29 cellular contexts compared by ENCODE assay signal in the genomic region with DNA sequence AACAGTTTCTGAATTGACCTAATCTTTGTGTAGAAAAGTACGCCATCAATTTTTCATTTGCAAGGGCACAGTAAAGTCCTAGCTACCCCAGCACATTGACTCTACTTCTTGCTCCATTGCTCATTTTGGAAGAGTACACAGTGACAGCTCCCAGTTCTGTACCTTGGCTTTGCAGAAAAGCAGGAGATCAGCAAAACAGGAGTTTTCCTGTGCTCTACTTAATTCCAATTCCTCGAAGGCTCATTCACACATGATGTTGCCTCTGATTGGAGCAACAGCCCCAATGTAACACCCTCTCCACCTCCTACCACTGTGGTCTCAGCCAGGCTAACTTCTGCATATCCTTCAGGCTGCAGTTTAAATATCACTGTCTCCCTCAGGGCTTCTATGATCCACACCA.
"Had no signal": no experiment of that assay in that cellular context is flagged by ENCODE, and none has a peak within 500 bp of the region (broad histone marks: within the 10 kb centered on the region; RNA-seq: fewer than 3 reads in every experiment).

No MANE protein-coding gene starts in this region.

- H3K27ac ChIP-seq: neutrophil, ovary, parathyroid adenoma, psoas muscle, right lobe of liver, sigmoid colon, suprapubic skin, testis, tibial nerve, upper lobe of left lung, vagina had no signal

- H3K4me3 ChIP-seq: ovary, psoas muscle, right lobe of liver, sigmoid colon, suprapubic skin, testis, tibial nerve, upper lobe of left lung, vagina had no signal

- H3K36me3 ChIP-seq: neutrophil, ovary, right lobe of liver, sigmoid colon, suprapubic skin, upper lobe of left lung, vagina had no signal

- DNase-seq: naive thymus-derived CD4-positive, alpha-beta T cell; nucleus accumbens; ovary; posterior cingulate gyrus; psoas muscle; right cardiac atrium; right lobe of liver; sigmoid colon; small intestine; stimulated activated CD4-positive, alpha-beta T cell treated with anti-CD3 and anti-CD28 coated beads, Interleukin-15, amount 100 ng/mL, for 24 hours; stimulated activated CD4-positive, alpha-beta T cell treated with anti-CD3 and anti-CD28 coated beads, Interleukin-2, amount 100 ng/mL, for 24 hours; stimulated activated CD4-positive, alpha-beta T cell treated with anti-CD3 and anti-CD28 coated beads, Interleukin-4, amount 100 ng/mL, for 1 hour; stimulated activated CD4-positive, alpha-beta T cell treated with anti-CD3 and anti-CD28 coated beads, Interleukin-4, amount 100 ng/mL, for 4 hours; stimulated activated CD8-positive, alpha-beta memory T cell treated with anti-CD3 and anti-CD28 coated beads, Interleukin-4, amount 100 ng/mL, for 48 hours; stimulated activated naive CD4-positive, alpha-beta T cell; stimulated activated naive CD8-positive, alpha-beta T cell treated with anti-CD3 and anti-CD28 coated beads, Interleukin-15, amount 100 ng/mL, for 72 hours; stimulated activated naive CD8-positive, alpha-beta T cell treated with anti-CD3 and anti-CD28 coated beads, Interleukin-15, Interleukin-2, amounts not matched to agents 100 U/mL and 50 U/mL, for 24 hours; substantia nigra; testis; trophoblast cell; upper lobe of left lung had no signal

- H3K27ac Mint-ChIP-seq: naive thymus-derived CD4-positive, alpha-beta T cell; natural killer cell treated with Interleukin-12 subunit alpha and Interleukin-12 subunit beta and Interleukin-15 and Interleukin-18, amount 100 ng/mL, for 72 hours; progenitor cell of endocrine pancreas; stimulated activated memory B cell treated with anti-CD40 and anti-IgM and Interleukin-4, amounts not matched to agents 10 μg/mL and 1 μg/mL and 100 μg/mL, for 72 hours; stimulated activated naive CD8-positive, alpha-beta T cell treated with anti-CD3 and anti-CD28 coated beads, Interleukin-15, amount 100 ng/mL, for 72 hours had no signal

- H3K4me3 Mint-ChIP-seq: naive thymus-derived CD4-positive, alpha-beta T cell; natural killer cell treated with Interleukin-12 subunit alpha and Interleukin-12 subunit beta and Interleukin-15 and Interleukin-18, amount 100 ng/mL, for 72 hours; stimulated activated memory B cell treated with anti-CD40 and anti-IgM and Interleukin-4, amounts not matched to agents 10 μg/mL and 1 μg/mL and 100 μg/mL, for 72 hours; stimulated activated naive CD8-positive, alpha-beta T cell treated with anti-CD3 and anti-CD28 coated beads, Interleukin-15, amount 100 ng/mL, for 72 hours had no signal

- H3K9me3 ChIP-seq: neutrophil, ovary, psoas muscle, right lobe of liver, sigmoid colon, suprapubic skin, testis, upper lobe of left lung, vagina had no signal

- H3K9me3 Mint-ChIP-seq: natural killer cell treated with Interleukin-12 subunit alpha and Interleukin-12 subunit beta and Interleukin-15 and Interleukin-18, amount 100 ng/mL, for 72 hours; stimulated activated naive CD8-positive, alpha-beta T cell treated with anti-CD3 and anti-CD28 coated beads, Interleukin-15, amount 100 ng/mL, for 72 hours had no signal

- H3K27me3 Mint-ChIP-seq: naive thymus-derived CD4-positive, alpha-beta T cell; natural killer cell treated with Interleukin-12 subunit alpha and Interleukin-12 subunit beta and Interleukin-15 and Interleukin-18, amount 100 ng/mL, for 72 hours; progenitor cell of endocrine pancreas; stimulated activated memory B cell treated with anti-CD40 and anti-IgM and Interleukin-4, amounts not matched to agents 10 μg/mL and 1 μg/mL and 100 μg/mL, for 72 hours; stimulated activated naive CD8-positive, alpha-beta T cell treated with anti-CD3 and anti-CD28 coated beads, Interleukin-15, amount 100 ng/mL, for 72 hours had no signal

- H3K4me1 ChIP-seq: parathyroid adenoma, psoas muscle, right lobe of liver, sigmoid colon, suprapubic skin, testis, tibial nerve, vagina had no signal

- H3K4me1 Mint-ChIP-seq: stimulated activated memory B cell treated with anti-CD40 and anti-IgM and Interleukin-4, amounts not matched to agents 10 μg/mL and 1 μg/mL and 100 μg/mL, for 72 hours had no signal

- H3K27me3 ChIP-seq: neutrophil, ovary, right lobe of liver, sigmoid colon, suprapubic skin, testis, tibial nerve, upper lobe of left lung, vagina had no signal

- ATAC-seq: naive thymus-derived CD4-positive, alpha-beta T cell; natural killer cell treated with Interleukin-12 subunit alpha and Interleukin-12 subunit beta and Interleukin-15 and Interleukin-18, amount 100 ng/mL, for 72 hours; psoas muscle; right cardiac atrium; right lobe of liver; stimulated activated memory B cell treated with anti-CD40 and anti-IgM and Interleukin-4, amounts not matched to agents 10 μg/mL and 1 μg/mL and 100 μg/mL, for 72 hours; stimulated activated naive CD8-positive, alpha-beta T cell treated with anti-CD3 and anti-CD28 coated beads, Interleukin-15, amount 100 ng/mL, for 72 hours; stimulated activated naive CD8-positive, alpha-beta T cell treated with anti-CD3 and anti-CD28 coated beads, Interleukin-15, Interleukin-2, amounts not matched to agents 100 U/mL and 50 U/mL, for 24 hours had no signal
